8 cellular contexts compared by ENCODE assay signal in genomic region chr3:40780801-40781406, GRCh38.
A peak's percentile ranks its signal among the peaks of the same experiment; 100 is the strongest.
DNase-seq lines count a peak whose midpoint lies in the region; ATAC-seq, FAIRE-seq and TF ChIP-seq lines count a peak whose summit lies in the region.

No MANE protein-coding gene starts in this region.

- DNase-seq in M059J (ENCODE audit: low read depth) (peak; percentile 29), cerebellar cortex (ENCODE audit: low spot score) (peak; percentile 62), keratinocyte (ENCODE audit: low read depth, low spot score) (no peak), HuH-7.5 (ENCODE audit: low spot score) (no peak), activated T-cell treated with anti-CD3 and anti-CD28 coated beads for 4 hours (no peak)
- no peak for DNase-seq in NK-92 treated with Interleukin-12 subunit alpha and Interleukin-12 subunit beta, amount 100 ng/mL, for 24 hours (lab: John Stamatoyannopoulos, UW)

- FAIRE-seq in keratinocyte (lab: Jason Lieb, UNC), result peak; percentile 23

- H3K27ac ChIP-seq in keratinocyte (ENCODE audit: control insufficient read depth, insufficient read depth, low read length) (peak overlapping the region; percentile 4), skin epidermis (peak overlapping the region in 20 of 21 experiments; percentile 22 to 84 (median 73))

- peak overlapping the region; percentile 65 for H2AFZ ChIP-seq in keratinocyte (ENCODE audit: control insufficient read depth, low read length)

- peaks cover 2% of the 10 kb centered on the region for H3K27me3 ChIP-seq in keratinocyte (ENCODE audit: control insufficient read depth, extremely low read depth, insufficient read depth, low read length)

- TF ChIP-seq CTCF in keratinocyte (optimal IDR thresholded peaks at IDR 0.05 in 1 of 3, IDR thresholded peaks at IDR 0.05 in 1 of 3, conservative IDR thresholded peaks at IDR 0.05 in 1 of 3; ENCODE audit: extremely low read depth in 1 of 3, insufficient read depth in 2 of 3, low read length in 3 of 3), result no peak

- H3K36me3 ChIP-seq in keratinocyte (ENCODE audit: control insufficient read depth in 2 of 2, extremely low read depth in 1 of 2, insufficient read depth in 2 of 2, low read length in 2 of 2), result no peaks in the 10 kb centered on the region

- H3K4me3 ChIP-seq in keratinocyte (ENCODE audit: control insufficient read depth in 2 of 3, extremely low read depth in 1 of 3, insufficient read depth in 2 of 3, low read depth in 1 of 3, low read length in 3 of 3) (peak overlapping the region in 2 of 3 experiments; percentile 18 to 24), skin epidermis (peak overlapping the region in 2 of 7 experiments; percentile 9 to 19)

- dilution Hi-C loops in keratinocyte (cut with MboI; ENCODE audit: extremely low pct_ligation_motif_present, low sequenced_read_pairs), result no loop called here

- H3K9me3 ChIP-seq in keratinocyte (ENCODE audit: control insufficient read depth, low read depth, low read length), result no peaks in the 10 kb centered on the region

- no peak overlapping the region for H3K9ac ChIP-seq in keratinocyte (ENCODE audit: control insufficient read depth, extremely low read depth, insufficient read depth, low read length)

- ATAC-seq in GM19455 (IDR thresholded peaks at IDR 0.05; ENCODE audit: unreplicated experiment), result no peak

- peak overlapping the region; percentile 67 for H3K4me2 ChIP-seq in keratinocyte (ENCODE audit: control insufficient read depth, extremely low read depth, insufficient read depth, low read depth, low read length)

- H4K20me1 ChIP-seq in keratinocyte (ENCODE audit: control insufficient read depth, extremely low read depth, insufficient read depth, low read length), result no peaks in the 10 kb centered on the region

- no peaks in the 10 kb centered on the region for H3K9me1 ChIP-seq in keratinocyte (ENCODE audit: control insufficient read depth, extremely low read depth, insufficient read depth, low read length)

- peaks cover 11% of the 10 kb centered on the region for H3K4me1 ChIP-seq in keratinocyte (ENCODE audit: control insufficient read depth, extremely low read depth, insufficient read depth, low read length)

- no peaks in the 10 kb centered on the region for H3K79me2 ChIP-seq in keratinocyte (ENCODE audit: control insufficient read depth, insufficient read depth, low read length)

Comparison
In these comparisons a context has a peak if more than half of its experiments do, and no peak if none do; other contexts are left out.
1. DNase-seq: peak in M059J (single experiment) and cerebellar cortex (single experiment); none in keratinocyte (single experiment), HuH-7.5 (single experiment), activated T-cell treated with anti-CD3 and anti-CD28 coated beads for 4 hours (single experiment) and NK-92 treated with Interleukin-12 subunit alpha and Interleukin-12 subunit beta, amount 100 ng/mL, for 24 hours (single experiment).